ENCODE assay signal across 1 cellular context in the genomic region with DNA sequence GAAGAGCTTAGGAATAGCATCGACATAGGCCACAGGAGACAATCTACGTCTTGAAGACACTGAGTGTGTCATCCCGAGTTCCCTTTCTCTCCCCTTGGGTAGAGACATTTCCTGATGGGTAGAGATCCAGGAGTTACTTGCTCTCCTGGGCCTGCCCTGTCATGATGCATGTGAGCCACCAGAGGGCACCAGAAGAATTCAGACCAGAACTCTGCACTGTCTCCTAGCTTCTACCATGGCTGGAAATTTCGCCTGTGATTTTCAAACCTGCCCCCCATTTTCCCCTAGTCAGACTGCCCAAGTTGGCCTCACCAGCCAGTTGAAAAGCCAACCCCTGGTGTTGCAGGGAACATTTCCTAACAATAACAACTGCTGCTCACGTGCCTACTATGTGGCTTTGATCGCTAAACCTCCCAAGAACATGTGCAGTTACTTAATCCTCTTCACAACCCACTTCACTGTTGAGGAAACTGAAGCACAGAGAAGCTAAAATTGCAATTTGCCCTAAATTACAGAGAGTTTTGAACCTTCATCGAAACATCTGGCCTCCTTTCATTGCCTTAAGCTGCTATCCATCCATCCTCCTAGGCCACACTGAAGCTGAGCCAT.
TF ChIP-seq lines count a peak whose summit lies in the region.

No MANE protein-coding gene starts in this region.

TF ChIP-seq in H1, 55 proteins besides CTCF, POLR2A, EP300 and RAD21:
- TF ChIP-seq, protein P1, sequence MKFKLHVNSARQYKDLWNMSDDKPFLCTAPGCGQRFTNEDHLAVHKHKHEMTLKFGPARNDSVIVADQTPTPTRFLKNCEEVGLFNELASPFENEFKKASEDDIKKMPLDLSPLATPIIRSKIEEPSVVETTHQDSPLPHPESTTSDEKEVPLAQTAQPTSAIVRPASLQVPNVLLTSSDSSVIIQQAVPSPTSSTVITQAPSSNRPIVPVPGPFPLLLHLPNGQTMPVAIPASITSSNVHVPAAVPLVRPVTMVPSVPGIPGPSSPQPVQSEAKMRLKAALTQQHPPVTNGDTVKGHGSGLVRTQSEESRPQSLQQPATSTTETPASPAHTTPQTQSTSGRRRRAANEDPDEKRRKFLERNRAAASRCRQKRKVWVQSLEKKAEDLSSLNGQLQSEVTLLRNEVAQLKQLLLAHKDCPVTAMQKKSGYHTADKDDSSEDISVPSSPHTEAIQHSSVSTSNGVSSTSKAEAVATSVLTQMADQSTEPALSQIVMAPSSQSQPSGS (IDR thresholded peaks at IDR 0.05; ENCODE audit: low read length): no peak
- TF ChIP-seq KDM5A (IDR thresholded peaks at IDR 0.05; ENCODE audit: low read length) (no peak), JUND (IDR thresholded peaks at IDR 0.05; ENCODE audit: low read length) (no peak), SIX5 (IDR thresholded peaks at IDR 0.05; ENCODE audit: low read depth, low read length) (no peak), SP1 (IDR thresholded peaks at IDR 0.05; ENCODE audit: low read depth, low read length) (no peak), CREB1 (IDR thresholded peaks at IDR 0.05) (peak; percentile 42; the same call in 1 of the 2 replicates), TEAD4 (IDR thresholded peaks at IDR 0.05; ENCODE audit: low read depth, low read length) (0 out of 2 replicates have a peak, but pooled peaks have one; percentile 20)
